Comparison of ENCODE assay signal across 8 cellular contexts in genomic region chr6:26597389-26597766, GRCh38. TPM values are rescaled to one million over a fixed set of nuclear protein-coding genes. Genes with fewer than 3 reads are reported as not detected.
DNase-seq lines count a peak whose midpoint lies in the region; TF ChIP-seq lines count a peak whose summit lies in the region.

No MANE protein-coding gene starts in this region.

- H3K27me3 ChIP-seq in adipocyte (replicated peaks; ENCODE audit: control insufficient read depth, insufficient read depth, low read length) (no peaks in the 10 kb centered on the region), iPS-15b (ENCODE audit: control insufficient read depth, insufficient read depth, low read length) (no peaks in the 10 kb centered on the region), smooth muscle cell (ENCODE audit: low read depth) (no peaks in the 10 kb centered on the region)

- H3K4me3 ChIP-seq in GM12875 (ENCODE audit: low read depth, low read length), result peak overlapping the region; percentile 89
- peak overlapping the region; percentile 98 for H3K4me3 ChIP-seq in adipocyte (ENCODE audit: low read length)
- peak overlapping the region; percentile 99 for H3K4me3 ChIP-seq in iPS-15b (ENCODE audit: low read depth, low read length)
- H3K4me3 ChIP-seq in smooth muscle cell, result peak overlapping the region; percentile 99

- H3K4me1 ChIP-seq in adipocyte (ENCODE audit: control insufficient read depth, insufficient read depth, low read length) (peaks cover 15% of the 10 kb centered on the region), iPS-15b (ENCODE audit: control insufficient read depth, insufficient read depth, low read length) (peaks cover 5% of the 10 kb centered on the region), smooth muscle cell (ENCODE audit: low read depth) (peaks cover 8% of the 10 kb centered on the region)

- peak overlapping the region; percentile 77 for H3K27ac ChIP-seq in smooth muscle cell (ENCODE audit: low read depth)

- H3K36me3 ChIP-seq in adipocyte (ENCODE audit: control insufficient read depth, insufficient read depth, low read length, severe bottlenecking) (peaks cover 26% of the 10 kb centered on the region), iPS-15b (ENCODE audit: control insufficient read depth, insufficient read depth, low read length) (peaks cover 12% of the 10 kb centered on the region), smooth muscle cell (ENCODE audit: low read depth) (no peaks in the 10 kb centered on the region)

- WGBS in smooth muscle cell (ENCODE audit: low lambda C conversion rate), result 16% methylated on average over 10 of the region's 10 CpGs

- H3K4me2 ChIP-seq in smooth muscle cell, result peak overlapping the region; percentile 100

- H2AFZ ChIP-seq in smooth muscle cell (ENCODE audit: low read depth), result peak overlapping the region; percentile 96

- no peaks in the 10 kb centered on the region for H3F3A ChIP-seq in smooth muscle cell (ENCODE audit: low read depth)

- H4K20me1 ChIP-seq in smooth muscle cell (ENCODE audit: low read depth), result no peaks in the 10 kb centered on the region

- DNase-seq in adipocyte (ENCODE audit: low read depth) (peak; percentile 1), smooth muscle cell (lab: John Stamatoyannopoulos, UW; ENCODE audit: unreplicated experiment) (no peak), DMS 273 (lab: John Stamatoyannopoulos, UW; ENCODE audit: unreplicated experiment) (no peak), 8988T (no peak), NCI-H446 (lab: John Stamatoyannopoulos, UW) (no peak)
- DNase-seq in NK-92 treated with Interleukin-12 subunit alpha and Interleukin-12 subunit beta, amount 100 ng/mL, for 24 hours (lab: John Stamatoyannopoulos, UW), result no peak

- TF ChIP-seq CTCF in GM12875 (IDR thresholded peaks at IDR 0.05; ENCODE audit: borderline replicate concordance, insufficient read depth, low read depth, low read length) (no peak), smooth muscle cell (IDR thresholded peaks at IDR 0.05; ENCODE audit: borderline replicate concordance, insufficient read depth, poor library complexity, severe bottlenecking) (no peak)

- H3K9ac ChIP-seq in adipocyte (ENCODE audit: low read length) (peak overlapping the region; percentile 97), iPS-15b (ENCODE audit: low read depth, low read length) (peak overlapping the region; percentile 87), smooth muscle cell (ENCODE audit: low read depth) (peak overlapping the region; percentile 96)

- H3K79me2 ChIP-seq in smooth muscle cell (ENCODE audit: low read depth), result peaks cover 17% of the 10 kb centered on the region

- H3K9me3 ChIP-seq in adipocyte (ENCODE audit: control insufficient read depth, low read length) (no peaks in the 10 kb centered on the region), iPS-15b (ENCODE audit: control insufficient read depth, insufficient read depth, low read length) (no peaks in the 10 kb centered on the region), smooth muscle cell (replicated peaks; ENCODE audit: low read depth) (no peaks in the 10 kb centered on the region)

RNA-seq across cellular contexts. Expression of gene ABT1, which starts 0.6 kb away (rescaled TPM):
- 22.8 and 23.7 TPM in 2 replicates for total RNA-seq in smooth muscle cell
- 34.9 and 40.2 TPM in 2 replicates for polyA plus RNA-seq in smooth muscle cell

RNA-seq across cellular contexts. Expression of gene HMGN4, which starts 59.2 kb away (rescaled TPM):
- 53.6 and 75.0 TPM in 2 replicates for total RNA-seq in smooth muscle cell
- 38.2 and 39.4 TPM in 2 replicates for polyA plus RNA-seq in smooth muscle cell
